Comparison of ENCODE assay signal across 1 cellular context in the genomic region with DNA sequence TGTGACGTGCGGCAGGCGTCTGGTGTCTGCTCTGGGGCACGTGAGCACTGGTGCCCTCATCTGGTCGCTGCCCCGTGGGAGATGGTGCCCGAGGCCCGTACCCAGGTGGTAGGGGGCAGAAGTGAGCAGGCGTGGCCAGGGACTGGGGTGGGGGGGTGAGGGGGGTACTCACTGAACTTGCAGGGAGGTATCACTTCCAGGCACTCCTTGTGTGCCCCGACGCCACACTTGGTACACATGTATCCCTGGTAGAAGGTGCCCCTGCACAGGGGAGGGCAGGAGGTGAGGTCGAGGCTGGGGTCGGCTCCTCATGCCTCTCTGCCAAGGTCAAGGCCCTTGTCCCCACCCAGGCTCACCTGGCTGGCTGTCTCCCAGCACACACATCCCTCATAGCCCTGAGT.
TF ChIP-seq lines count a peak whose summit lies in the region.

No MANE protein-coding gene starts in this region.

TF ChIP-seq in HepG2, 621 proteins besides CTCF, POLR2A, EP300 and RAD21:
- TF ChIP-seq HNRNPL (IDR thresholded peaks at IDR 0.05; ENCODE audit: low read depth, low read length) = peak; percentile 65; the same call in 1 of the 2 replicates
- TF ChIP-seq BCL6 (CRISPR knock-in tag; IDR thresholded peaks at IDR 0.05) = no peak
- TF ChIP-seq SNAI1 (CRISPR knock-in tag; IDR thresholded peaks at IDR 0.05; ENCODE audit: borderline replicate concordance) = no peak
- TF ChIP-seq AGO2 (optimal IDR thresholded peaks at IDR 0.05; ENCODE audit: low read depth, low read length) = peak; percentile 42
TF ChIP-seq in HepG2: peak in this region for 2.
